ENCODE assay signal across 11 cellular contexts in the genomic region with DNA sequence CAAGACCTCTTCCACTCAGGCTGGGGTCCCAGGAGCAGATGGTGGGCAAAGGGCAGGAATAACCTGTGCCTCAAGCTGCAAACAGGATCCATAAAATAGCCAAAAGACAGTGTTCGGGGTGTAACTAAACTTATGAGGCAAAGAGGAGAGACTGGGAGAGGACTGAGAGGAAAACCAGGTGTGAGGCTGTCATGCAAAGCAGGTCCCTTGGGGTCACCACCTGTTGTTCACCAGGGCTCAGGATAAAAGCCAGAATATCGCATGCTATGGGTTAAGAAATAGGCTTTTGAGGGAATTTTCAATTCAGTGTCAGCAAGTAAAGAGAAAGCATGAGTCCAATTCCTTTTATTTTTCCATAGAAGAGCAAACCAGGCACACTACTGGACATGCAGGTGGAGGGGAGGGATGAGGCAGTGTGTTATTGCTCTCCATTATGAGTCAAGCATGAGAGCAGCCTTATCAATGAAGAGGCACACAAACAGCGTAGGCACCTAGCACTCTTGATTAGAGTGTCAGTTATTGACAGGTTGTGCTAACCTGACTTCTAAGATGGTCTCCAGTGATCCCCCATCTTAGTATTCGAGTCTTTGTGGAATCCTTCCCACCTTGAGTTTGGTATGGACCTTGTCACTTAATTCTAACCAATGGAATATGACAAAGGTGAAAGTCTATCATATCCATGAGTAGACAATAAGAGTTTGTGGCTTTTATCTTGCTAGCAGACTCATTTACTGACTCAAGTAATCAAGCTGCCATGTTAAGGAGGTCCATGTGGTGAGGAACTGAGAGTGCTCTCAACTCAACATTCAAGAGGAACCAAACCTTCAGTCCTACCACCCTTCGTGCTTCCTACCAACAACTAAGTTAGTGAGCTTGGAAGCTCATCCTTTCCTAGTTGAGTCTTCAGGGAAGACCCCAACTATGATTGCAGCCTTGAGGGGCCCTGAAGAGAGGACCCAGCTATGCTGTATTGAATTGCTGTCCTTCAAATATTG. TPM values are rescaled to one million over a fixed set of nuclear protein-coding genes. Genes with fewer than 3 reads are reported as not detected.
DNase-seq lines count a peak whose midpoint lies in the region; ATAC-seq and TF ChIP-seq lines count a peak whose summit lies in the region.
"Had no signal": no experiment of that assay in that cellular context is flagged by ENCODE, and none has a peak within 500 bp of the region (broad histone marks: within the 10 kb centered on the region; RNA-seq: fewer than 3 reads in every experiment).

No MANE protein-coding gene starts in this region.

- H3K36me3 Mint-ChIP-seq in T-cell: no peaks in the 10 kb centered on the region

- CTCF ChIA-PET in T-cell (lab: Charles Lee): interaction anchor here (0.5 to 3.8 kb wide), 7 partner anchors 14 to 936 kb away, joined by 3 to 17 read pairs (median 4); no protein-coding TSS in a partner anchor

- no peaks in the 10 kb centered on the region for H4K20me1 ChIP-seq in DND-41 (ENCODE audit: insufficient read depth, low read length)

- H3K79me2 ChIP-seq in DND-41 (ENCODE audit: insufficient read depth, low read length): no peaks in the 10 kb centered on the region

- H3K4me3 Mint-ChIP-seq in T-cell: peak overlapping the region; percentile 10 to 73 (median 43)

- peak overlapping the region; percentile 80 to 86 for H3K27ac Mint-ChIP-seq in T-cell

- H3K4me3 ChIP-seq in DND-41 (ENCODE audit: low read depth in 1 of 2, low read length in 2 of 2): peak overlapping the region in 1 of 2 experiments; percentile 14; a peak in 1 of 4 replicates
- H3K4me3 ChIP-seq: thoracic aorta had no signal

- H3K4me1 ChIP-seq in DND-41 (ENCODE audit: insufficient read depth, low read length): peaks cover 38% of the 10 kb centered on the region

- peak overlapping the region; percentile 44 for H3K9ac ChIP-seq in DND-41 (ENCODE audit: low read depth, low read length)

- H3K4me2 ChIP-seq in DND-41 (ENCODE audit: insufficient read depth, low read length): peak overlapping the region; percentile 55

- TF ChIP-seq CTCF in DND-41 (IDR thresholded peaks at IDR 0.05; ENCODE audit: borderline replicate concordance, extremely low read depth, low read length, poor library complexity, severe bottlenecking): no peak

- DNase-seq in DND-41 (no peak), T-cell (no peak), medulla oblongata (ENCODE audit: extremely low spot score) (peak; percentile 35), midbrain (lab: John Stamatoyannopoulos, UW) (no peak), AG08395 (ENCODE audit: low spot score) (no peak), GM19240 (ENCODE audit: insufficient read length, low spot score) (no peak), cerebellar cortex (ENCODE audit: low spot score) (no peak)
- DNase-seq: aorta, NCI-H2081 treated with DMSO at 0.1 percent for 48 hours had no signal

- POLR2A ChIA-PET in T-cell (lab: Charles Lee): no interaction called here

- H3K27me3 ChIP-seq in DND-41 (ENCODE audit: insufficient read depth, low read length, poor library complexity): no peaks in the 10 kb centered on the region

- peaks cover 52 to 62% (median 57%) of the 10 kb centered on the region in 3 donors for H3K4me1 Mint-ChIP-seq in T-cell

- H3K36me3 ChIP-seq in DND-41 (ENCODE audit: insufficient read depth, low read length): no peaks in the 10 kb centered on the region
- H3K36me3 ChIP-seq: thoracic aorta had no signal

- ATAC-seq in DND-41 (ENCODE audit: insufficient read depth, low read depth) (no peak), GM21515 (IDR thresholded peaks at IDR 0.05; ENCODE audit: unreplicated experiment) (peak; percentile 44), T-cell (replicated peaks in 1 of 4) (no peak)

- no peaks in the 10 kb centered on the region for H3K9me3 ChIP-seq in DND-41 (ENCODE audit: insufficient read depth, low read length, severe bottlenecking)
- H3K9me3 ChIP-seq: thoracic aorta had no signal

- H2AFZ ChIP-seq in DND-41 (ENCODE audit: low read depth, low read length): peak overlapping the region; percentile 46

- no peaks in the 10 kb centered on the region for H3K9me3 Mint-ChIP-seq in T-cell

- H3K27me3 Mint-ChIP-seq in T-cell: no peaks in the 10 kb centered on the region

- H3K27ac ChIP-seq in DND-41 (ENCODE audit: low read length): peak overlapping the region; percentile 86
- H3K27ac ChIP-seq: thoracic aorta had no signal

RNA-seq across cellular contexts. Expression of a gene that starts 18.8 kb away (rescaled TPM):
- total RNA-seq in T-cell: 1,000 to 10,000 TPM; 1,114 to 1,417 (median 1,253) TPM

RNA-seq across cellular contexts. Expression of a gene that starts 48.1 kb away (rescaled TPM):
- 100 to 1,000 TPM in 2 of 5 donors, 10 to 100 TPM in 3; 65.5 to 167 (median 72.9) TPM for total RNA-seq in T-cell

RNA-seq across cellular contexts. Expression of a gene that starts 48.9 kb away (rescaled TPM):
- total RNA-seq in T-cell: 10 to 100 TPM; 12.8 to 22.1 (median 19.7) TPM
